Comparison of ENCODE assay signal across 16 cellular contexts in genomic region chr9:88748566-88749238, GRCh38.
DNase-seq lines count a peak whose midpoint lies in the region; ATAC-seq, FAIRE-seq and TF ChIP-seq lines count a peak whose summit lies in the region.
"Had no signal": no experiment of that assay in that cellular context is flagged by ENCODE, and none has a peak within 500 bp of the region (broad histone marks: within the 10 kb centered on the region; RNA-seq: fewer than 3 reads in every experiment).

No MANE protein-coding gene starts in this region.

- H4K91ac ChIP-seq in H1 (replicated peaks; ENCODE audit: insufficient read length, low read length): peak overlapping the region; percentile 45

- 0 out of 2 replicates have a peak overlapping the region, but pooled peaks have one; percentile 17 for H3K18ac ChIP-seq in H1 (ENCODE audit: extremely low read depth, low read length)

- ATAC-seq in GM23338 (no peak), right lobe of liver (peak; percentile 74 to 96 (median 86)), left colon (no peak)
- no peak for ATAC-seq in activated naive CD4-positive, alpha-beta T cell treated with anti-CD3 and anti-CD28 coated beads, Interleukin-2, amount 50 U/mL, for 72 hours
- ATAC-seq: activated naive CD8-positive, alpha-beta T cell treated with anti-CD3 and anti-CD28 coated beads, Interleukin-2, amount 50 U/mL, for 24 hours had no signal

- no peaks in the 10 kb centered on the region for H3K79me2 ChIP-seq in GM23338 (replicated peaks; ENCODE audit: insufficient read depth)
- H3K79me2 ChIP-seq in H1 (ENCODE audit: control insufficient read depth in 1 of 2, insufficient read depth in 2 of 2, low read length in 2 of 2): no peaks in the 10 kb centered on the region

- H3K27me3 ChIP-seq in GM23338 (ENCODE audit: insufficient read depth): no peaks in the 10 kb centered on the region
- no peaks in the 10 kb centered on the region for H3K27me3 ChIP-seq in H1 (replicated peaks in 1 of 4; ENCODE audit: control insufficient read depth in 3 of 4, extremely low read depth in 1 of 4, insufficient read depth in 3 of 4, low read length in 3 of 4)
- H3K27me3 ChIP-seq in right lobe of liver: no peaks in the 10 kb centered on the region
- no peaks in the 10 kb centered on the region for H3K27me3 ChIP-seq in testis
- H3K27me3 ChIP-seq: MG63 had no signal

- H3K36me3 Mint-ChIP-seq in GM23338 (ENCODE audit: low read depth): no peaks in the 10 kb centered on the region
- H3K36me3 Mint-ChIP-seq in activated naive CD4-positive, alpha-beta T cell treated with anti-CD3 and anti-CD28 coated beads, Interleukin-2, amount 10 ng/mL, durations not matched to agents 7 days and 5 days: no peaks in the 10 kb centered on the region
- no peaks in the 10 kb centered on the region for H3K36me3 Mint-ChIP-seq in activated naive CD4-positive, alpha-beta T cell treated with anti-CD3 and anti-CD28 coated beads, Interleukin-2, amount 50 U/mL, for 72 hours
- H3K36me3 Mint-ChIP-seq: mesothelial cell of epicardium had no signal

- no peaks in the 10 kb centered on the region for H3K79me1 ChIP-seq in H1 (ENCODE audit: low read depth, low read length)

- WGBS in H1 (ENCODE audit: extremely low coverage in 1 of 2, insufficient coverage in 1 of 2, insufficient read length in 1 of 2, insufficient replicate concordance in 2 of 2, low coverage in 1 of 2, low lambda C conversion rate in 2 of 2, missing lambda C conversion rate in 1 of 2), 2 experiments: 92% methylated on average over 5 of the region's 5 CpGs; no CpG with 5 or more reads in 1 of the 2 experiments
- WGBS in right lobe of liver (ENCODE audit: insufficient coverage, low coverage, low lambda C conversion rate, missing lambda C conversion rate): 46% methylated on average over 4 of the region's 5 CpGs
- 59 to 64% methylated on average over 5 of the region's 5 CpGs for WGBS in testis, 2 donors

- H3K9ac ChIP-seq in H1 (replicated peaks in 1 of 4; ENCODE audit: extremely low read depth in 1 of 4, low read depth in 3 of 4, low read length in 3 of 4): no peak overlapping the region

- TF ChIP-seq RAD21 in H1 (IDR thresholded peaks at IDR 0.05 in 1 of 2, conservative IDR thresholded peaks at IDR 0.05 in 1 of 2; ENCODE audit: low read depth in 2 of 2, low read length in 2 of 2): no peak

- H2AFZ ChIP-seq in GM23338 (peak overlapping the region; percentile 83), H1 (ENCODE audit: low read length) (peak overlapping the region; percentile 83; the same call in 1 of the 2 replicates)

- DNase-seq in GM23338 (ENCODE audit: low spot score): no peak
- no peak for DNase-seq in H1 (ENCODE audit: low read depth in 1 of 2, low spot score in 2 of 2)
- peak; percentile 45 to 81 (median 67) for DNase-seq in right lobe of liver
- DNase-seq in testis: peak; percentile 36
- DNase-seq in activated naive CD4-positive, alpha-beta T cell treated with anti-CD3 and anti-CD28 coated beads, Interleukin-2, amount 10 ng/mL, durations not matched to agents 7 days and 5 days: no peak
- no peak for DNase-seq in activated naive CD4-positive, alpha-beta T cell treated with anti-CD3 and anti-CD28 coated beads, Interleukin-2, amount 50 U/mL, for 72 hours (ENCODE audit: low spot score in 2 of 2)
- no peak for DNase-seq in left colon
- no peak for DNase-seq in T-helper 9 cell
- DNase-seq: activated CD4-positive, alpha-beta T cell treated with anti-CD3 and anti-CD28 coated beads, Interleukin-2, amount 50 U/mL, for 48 hours; activated naive CD8-positive, alpha-beta T cell treated with anti-CD3 and anti-CD28 coated beads, Interleukin-2, amount 50 U/mL, for 24 hours; MG63; NCI-H526; stimulated activated naive CD4-positive, alpha-beta T cell treated with Interleukin-2 at 50 U/mL for 16 hours had no signal

- no peak overlapping the region for H3K4me3 ChIP-seq in GM23338
- H3K4me3 ChIP-seq in H1 (ENCODE audit: extremely low read depth in 1 of 4, insufficient read depth in 2 of 4, low read depth in 3 of 4, low read length in 4 of 4): no peak overlapping the region
- no peak overlapping the region for H3K4me3 ChIP-seq in right lobe of liver
- no peak overlapping the region for H3K4me3 ChIP-seq in testis
- H3K4me3 ChIP-seq: MG63 had no signal

- peak overlapping the region; percentile 60; the same call in 1 of the 2 replicates for H2AK5ac ChIP-seq in H1 (ENCODE audit: low read depth, low read length)

- intact Hi-C loops in right lobe of liver (cut with DNase I): no loop called here
- intact Hi-C loops in testis (cut with DNase I; ENCODE audit: low total_unique reads): no loop called here
- intact Hi-C loops in left colon (cut with DNase I, micrococcal nuclease): no loop called here

- no peak for TF ChIP-seq POLR2A in H1 (IDR thresholded peaks at IDR 0.05; ENCODE audit: control extremely low read depth in 1 of 2, low read depth in 2 of 2, low read length in 2 of 2)
- TF ChIP-seq POLR2A in right lobe of liver (IDR thresholded peaks at IDR 0.05): no peak
- no peak for TF ChIP-seq POLR2A in testis (IDR thresholded peaks at IDR 0.05)

- peaks cover 29% of the 10 kb centered on the region for H3K4me1 Mint-ChIP-seq in GM23338
- H3K4me1 Mint-ChIP-seq in activated naive CD4-positive, alpha-beta T cell treated with anti-CD3 and anti-CD28 coated beads, Interleukin-2, amount 10 ng/mL, durations not matched to agents 7 days and 5 days: no peaks in the 10 kb centered on the region
- H3K4me1 Mint-ChIP-seq: activated naive CD8-positive, alpha-beta T cell treated with anti-CD3 and anti-CD28 coated beads, Interleukin-2, amount 50 U/mL, for 24 hours had no signal

- no peaks in the 10 kb centered on the region for H3K36me3 ChIP-seq in GM23338 (ENCODE audit: insufficient read depth)
- H3K36me3 ChIP-seq in H1 (ENCODE audit: control insufficient read depth in 2 of 4, insufficient read depth in 4 of 4, low read length in 3 of 4): no peaks in the 10 kb centered on the region
- H3K36me3 ChIP-seq in right lobe of liver: no peaks in the 10 kb centered on the region
- no peaks in the 10 kb centered on the region for H3K36me3 ChIP-seq in testis (ENCODE audit: low read depth, missing control alignments)
- H3K36me3 ChIP-seq: MG63 had no signal

- no peak overlapping the region for H3K4me3 Mint-ChIP-seq in GM23338
- H3K4me3 Mint-ChIP-seq in activated naive CD4-positive, alpha-beta T cell treated with anti-CD3 and anti-CD28 coated beads, Interleukin-2, amount 10 ng/mL, durations not matched to agents 7 days and 5 days: no peak overlapping the region
- H3K4me3 Mint-ChIP-seq: activated naive CD8-positive, alpha-beta T cell treated with anti-CD3 and anti-CD28 coated beads, Interleukin-2, amount 50 U/mL, for 24 hours; mesothelial cell of epicardium had no signal

- peaks cover 13% of the 10 kb centered on the region; the same call in 2 of the 3 replicates for H3K9me3 Mint-ChIP-seq in GM23338
- no peaks in the 10 kb centered on the region for H3K9me3 Mint-ChIP-seq in activated naive CD4-positive, alpha-beta T cell treated with anti-CD3 and anti-CD28 coated beads, Interleukin-2, amount 10 ng/mL, durations not matched to agents 7 days and 5 days
- H3K9me3 Mint-ChIP-seq in activated naive CD4-positive, alpha-beta T cell treated with anti-CD3 and anti-CD28 coated beads, Interleukin-2, amount 50 U/mL, for 72 hours: no peaks in the 10 kb centered on the region
- H3K9me3 Mint-ChIP-seq: activated naive CD8-positive, alpha-beta T cell treated with anti-CD3 and anti-CD28 coated beads, Interleukin-2, amount 50 U/mL, for 24 hours; mesothelial cell of epicardium had no signal

- H2BK12ac ChIP-seq in H1 (ENCODE audit: low read depth, low read length): peak overlapping the region; percentile 93; the same call in 1 of the 2 replicates

- no peak overlapping the region for H2BK15ac ChIP-seq in H1 (ENCODE audit: low read length)

- H3K4me2 ChIP-seq in GM23338 (no peak overlapping the region), H1 (ENCODE audit: insufficient read depth in 1 of 2, low read depth in 2 of 2, low read length in 2 of 2) (no peak overlapping the region)

- H3K27me3 Mint-ChIP-seq in GM23338 (ENCODE audit: insufficient read depth, low read depth, poor library complexity): peaks cover 7% of the 10 kb centered on the region
- H3K27me3 Mint-ChIP-seq in activated naive CD4-positive, alpha-beta T cell treated with anti-CD3 and anti-CD28 coated beads, Interleukin-2, amount 10 ng/mL, durations not matched to agents 7 days and 5 days: peaks cover 13% of the 10 kb centered on the region

- POLR2A ChIA-PET in H1 (lab: Charles Lee; ENCODE audit: partially characterized antibody): no interaction called here

- no peak overlapping the region for H4K5ac ChIP-seq in H1 (ENCODE audit: insufficient read length, low read depth, low read length)

- no peak overlapping the region; the same call in 1 of the 2 replicates for H2BK20ac ChIP-seq in H1 (ENCODE audit: low read length)

- H3K9me3 ChIP-seq in H1 (ENCODE audit: insufficient read depth in 2 of 2, low read depth in 1 of 2, low read length in 1 of 2): peaks cover 3 to 4% of the 10 kb centered on the region in 2 experiments; a peak in 1 of 4 replicates
- H3K9me3 ChIP-seq in right lobe of liver: no peaks in the 10 kb centered on the region
- no peaks in the 10 kb centered on the region for H3K9me3 ChIP-seq in testis
- H3K9me3 ChIP-seq: MG63 had no signal

- peaks cover 19% of the 10 kb centered on the region for H3K4me1 ChIP-seq in GM23338 (ENCODE audit: insufficient read depth)
- peaks cover 5 to 22% (median 12%) of the 10 kb centered on the region in 4 experiments for H3K4me1 ChIP-seq in H1 (replicated peaks in 1 of 4; ENCODE audit: control insufficient read depth in 3 of 4, insufficient read depth in 4 of 4, low read length in 3 of 4)
- no peaks in the 10 kb centered on the region for H3K4me1 ChIP-seq in right lobe of liver
- peaks cover 12% of the 10 kb centered on the region for H3K4me1 ChIP-seq in testis

- CTCF ChIA-PET in H1 (lab: Charles Lee; ENCODE audit: partially characterized antibody): interaction anchor here (2.7 to 3.5 kb wide), 2 partner anchors 12 to 155 kb away, joined by 7 to 8 read pairs; no protein-coding TSS in a partner anchor
- CTCF ChIA-PET in activated naive CD4-positive, alpha-beta T cell treated with anti-CD3 and anti-CD28 coated beads, Interleukin-2, amount 10 ng/mL, durations not matched to agents 7 days and 5 days (lab: Charles Lee): no interaction called here

- H2BK120ac ChIP-seq in H1 (replicated peaks; ENCODE audit: low read depth, low read length): no peak overlapping the region

- 0 out of 2 replicates have a peak, but pooled peaks cover 9% of the 10 kb centered on the region for H3K9me2 ChIP-seq in GM23338 (ENCODE audit: insufficient read depth)

- no peak overlapping the region for H3K56ac ChIP-seq in H1 (replicated peaks; ENCODE audit: insufficient read length, low read depth, low read length)

- no peak overlapping the region for H3K14ac ChIP-seq in H1 (ENCODE audit: insufficient read length)

- no peak for TF ChIP-seq EP300 in H1 (IDR thresholded peaks at IDR 0.05; ENCODE audit: borderline replicate concordance in 1 of 2, low read depth in 2 of 2, low read length in 2 of 2)

- H3K27ac ChIP-seq in GM23338 (ENCODE audit: low read depth) (no peak overlapping the region), H1 (ENCODE audit: low read depth, low read length) (no peak overlapping the region), right lobe of liver (no peak overlapping the region), testis (peak overlapping the region in 1 of 2 donors; percentile 55)
- H3K27ac ChIP-seq: epithelial cell of prostate had no signal

- no peak overlapping the region for H3K4ac ChIP-seq in H1 (replicated peaks; ENCODE audit: insufficient read length, low read depth, low read length)

- H3K27ac Mint-ChIP-seq in GM23338: no peak overlapping the region
- no peak overlapping the region for H3K27ac Mint-ChIP-seq in activated naive CD4-positive, alpha-beta T cell treated with anti-CD3 and anti-CD28 coated beads, Interleukin-2, amount 10 ng/mL, durations not matched to agents 7 days and 5 days
- no peak overlapping the region for H3K27ac Mint-ChIP-seq in activated naive CD4-positive, alpha-beta T cell treated with anti-CD3 and anti-CD28 coated beads, Interleukin-2, amount 50 U/mL, for 72 hours
- H3K27ac Mint-ChIP-seq: activated naive CD8-positive, alpha-beta T cell treated with anti-CD3 and anti-CD28 coated beads, Interleukin-2, amount 50 U/mL, for 24 hours had no signal

- no peaks in the 10 kb centered on the region for H3F3A ChIP-seq in GM23338 (replicated peaks; ENCODE audit: low read depth)

- peak overlapping the region; percentile 36; the same call in 1 of the 2 replicates for H2BK5ac ChIP-seq in H1 (ENCODE audit: low read depth, low read length)

- no peak overlapping the region for H3K23ac ChIP-seq in H1 (ENCODE audit: insufficient read length)

- H4K20me1 ChIP-seq in GM23338 (replicated peaks; ENCODE audit: insufficient read depth) (no peaks in the 10 kb centered on the region), H1 (replicated peaks in 1 of 2; ENCODE audit: control insufficient read depth in 1 of 2, insufficient read depth in 2 of 2, low read length in 2 of 2) (no peaks in the 10 kb centered on the region)

- H3K23me2 ChIP-seq in H1 (ENCODE audit: low read depth, low read length): peaks cover 3% of the 10 kb centered on the region; the same call in 1 of the 2 replicates

- TF ChIP-seq CTCF in GM23338 (conservative IDR thresholded peaks at IDR 0.05; ENCODE audit: low read depth in 2 of 2) (no peak), H1 (IDR thresholded peaks at IDR 0.05; ENCODE audit: control extremely low read depth in 1 of 3, insufficient read depth in 1 of 3, low read depth in 1 of 3, low read length in 3 of 3) (no peak), right lobe of liver (IDR thresholded peaks at IDR 0.05) (no peak), testis (IDR thresholded peaks at IDR 0.05) (no peak)

- no peak for FAIRE-seq in H1 (lab: Jason Lieb, UNC)
- FAIRE-seq: GM18507 had no signal

- no peak overlapping the region for H4K8ac ChIP-seq in H1 (ENCODE audit: extremely low read depth, insufficient read depth, low read length)

Comparison
In these comparisons a context has a peak if more than half of its experiments do, and no peak if none do; other contexts are left out.
1. ATAC-seq: peak in right lobe of liver (4 of 4); none in GM23338 (single experiment), activated naive CD4-positive, alpha-beta T cell treated with anti-CD3 and anti-CD28 coated beads, Interleukin-2, amount 50 U/mL, for 72 hours (0 of 2) and left colon (single experiment).
2. DNase-seq: peak in right lobe of liver (3 of 3) and testis (single experiment); none in GM23338 (single experiment), H1 (0 of 2), activated naive CD4-positive, alpha-beta T cell treated with anti-CD3 and anti-CD28 coated beads, Interleukin-2, amount 10 ng/mL, durations not matched to agents 7 days and 5 days (single experiment), activated naive CD4-positive, alpha-beta T cell treated with anti-CD3 and anti-CD28 coated beads, Interleukin-2, amount 50 U/mL, for 72 hours (0 of 2), left colon (0 of 2) and T-helper 9 cell (single experiment).